ENCODE assay signal across 26 cellular contexts in genomic region chr6:24026050-24026449, GRCh38.
"Had no signal": no experiment of that assay in that cellular context is flagged by ENCODE, and none has a peak within 500 bp of the region (broad histone marks: within the 10 kb centered on the region; RNA-seq: fewer than 3 reads in every experiment).

No MANE protein-coding gene starts in this region.

- H3K27me3 Mint-ChIP-seq: dendritic cell treated with granulocyte-macrophage colony-stimulating factor and Interleukin-4, amounts not matched to agents 40 ng/mL and 50 ng/mL, for 4 days; effector memory CD8-positive, alpha-beta T cell; naive B cell had no signal

- H3K4me3 ChIP-seq: colonic mucosa, esophagus squamous epithelium, gastrocnemius medialis, heart right ventricle, left lung, lower lobe of right lung, mucosa of descending colon had no signal

- H3K36me3 ChIP-seq: colonic mucosa, esophagus squamous epithelium, gastrocnemius medialis, heart right ventricle, left lung, lower lobe of right lung had no signal

- H3K9me3 ChIP-seq: colonic mucosa, esophagus squamous epithelium, gastrocnemius medialis, lower lobe of right lung, mucosa of descending colon had no signal

- ATAC-seq: effector memory CD8-positive, alpha-beta T cell; esophagus mucosa; gastrocnemius medialis; heart right ventricle; left cardiac atrium; left lung; left ventricle myocardium superior; lower lobe of right lung; mucosa of descending colon; naive thymus-derived CD8-positive, alpha-beta T cell had no signal

- H3K27ac Mint-ChIP-seq: dendritic cell treated with granulocyte-macrophage colony-stimulating factor and Interleukin-4, amounts not matched to agents 40 ng/mL and 50 ng/mL, for 4 days; effector memory CD8-positive, alpha-beta T cell; endodermal cell; mesothelial cell of epicardium; naive B cell; naive thymus-derived CD8-positive, alpha-beta T cell had no signal

- H3K4me1 Mint-ChIP-seq: mesothelial cell of epicardium; naive B cell; naive thymus-derived CD8-positive, alpha-beta T cell had no signal

- DNase-seq: colonic mucosa; cortex of kidney; effector CD8-positive, alpha-beta T cell; effector memory CD8-positive, alpha-beta T cell; endodermal cell; erythroblast; esophagus squamous epithelium; foreskin fibroblast; foreskin melanocyte; gastrocnemius medialis; glutamatergic neuron; head of caudate nucleus; heart right ventricle; hippocampal formation; left cardiac atrium; left lung; left ventricle myocardium superior; lower lobe of right lung; mesenchymal stem cell; mucosa of descending colon; naive B cell; naive thymus-derived CD8-positive, alpha-beta T cell had no signal

- H3K9me3 Mint-ChIP-seq: endodermal cell had no signal

- H3K4me3 Mint-ChIP-seq: dendritic cell treated with granulocyte-macrophage colony-stimulating factor and Interleukin-4, amounts not matched to agents 40 ng/mL and 50 ng/mL, for 4 days; effector memory CD8-positive, alpha-beta T cell; endodermal cell; mesothelial cell of epicardium; naive B cell; naive thymus-derived CD8-positive, alpha-beta T cell had no signal

- H3K27me3 ChIP-seq: colonic mucosa, esophagus squamous epithelium, gastrocnemius medialis, heart right ventricle, left lung had no signal

- H3K4me1 ChIP-seq: colonic mucosa, esophagus squamous epithelium, gastrocnemius medialis, heart right ventricle, left lung, lower lobe of right lung had no signal

- H3K36me3 Mint-ChIP-seq: naive B cell had no signal

- H3K27ac ChIP-seq: colonic mucosa, epithelial cell of prostate, esophagus squamous epithelium, gastrocnemius medialis, heart right ventricle, left lung, lower lobe of right lung had no signal
